ENCODE assay signal across 19 cellular contexts in genomic region chr4:159425749-159426376, GRCh38.
DNase-seq lines count a peak whose midpoint lies in the region; ATAC-seq and TF ChIP-seq lines count a peak whose summit lies in the region.
"Had no signal": no experiment of that assay in that cellular context is flagged by ENCODE, and none has a peak within 500 bp of the region (broad histone marks: within the 10 kb centered on the region; RNA-seq: fewer than 3 reads in every experiment).

No MANE protein-coding gene starts in this region.

- H3K9me3 ChIP-seq in HUES6 (ENCODE audit: control insufficient read depth, insufficient read depth, low read depth, low read length) (0 out of 2 replicates have a peak, but pooled peaks cover 5% of the 10 kb centered on the region), MG63 (no peaks in the 10 kb centered on the region)
- H3K9me3 ChIP-seq: SK-N-SH had no signal

- H3K79me2 ChIP-seq in GM23338 (replicated peaks; ENCODE audit: insufficient read depth), result no peaks in the 10 kb centered on the region

- no peak overlapping the region for H2AFZ ChIP-seq in GM23338

- ATAC-seq in GM23338 (peak; percentile 47), GM21825 (IDR thresholded peaks at IDR 0.05; ENCODE audit: unreplicated experiment) (no peak)
- ATAC-seq: HepG2, T-cell had no signal

- DNase-seq in GM23338 (ENCODE audit: low spot score) (no peak), OCI-M1 (lab: John Stamatoyannopoulos, UW) (peak; percentile 32), iPS-NIHi7 (ENCODE audit: extremely low spot score) (peak; percentile 34), MG63 (no peak), ACHN (no peak)
- no peak for DNase-seq in activated T-cell treated with anti-CD3 and anti-CD28 coated beads, Interleukin-2, amount 50 U/mL, for 48 hours
- DNase-seq: C1 segment of cervical spinal cord; DMS79 treated with DMSO at 0.1 percent for 48 hours; HCEC 1CT; NCI-H1417 treated with DMSO at 0.1 percent for 48 hours; NCI-H187 treated with DMSO at 0.1 percent for 48 hours; NCI-H2227 treated with DMSO at 0.1 percent for 48 hours; NK-92 treated with Interleukin-12 subunit alpha and Interleukin-12 subunit beta, amount 100 ng/mL, for 24 hours; Right ventricle myocardium superior; SK-N-SH; T-cell had no signal

- H3K9me3 Mint-ChIP-seq in GM23338, result 0 out of 3 replicates have a peak, but pooled peaks cover 6% of the 10 kb centered on the region
- H3K9me3 Mint-ChIP-seq: T-cell had no signal

- peak overlapping the region; percentile 12 for H3K9ac ChIP-seq in HUES6 (ENCODE audit: low read length)
- H3K9ac ChIP-seq: SK-N-SH had no signal

- in situ Hi-C loops in ACHN (cut with HindIII; ENCODE audit: low pct_ligation_motif_present, low pct_unique_long_range_greater_than_20kb, low sequenced_read_pairs), result no loop called here

- TF ChIP-seq CTCF in GM23338 (conservative IDR thresholded peaks at IDR 0.05; ENCODE audit: low read depth in 2 of 2), result no peak

- no peaks in the 10 kb centered on the region for H3F3A ChIP-seq in GM23338 (replicated peaks; ENCODE audit: low read depth)

- H3K27me3 ChIP-seq in GM23338 (ENCODE audit: insufficient read depth) (no peaks in the 10 kb centered on the region), HUES6 (ENCODE audit: control insufficient read depth, insufficient read depth, low read length) (no peaks in the 10 kb centered on the region), MG63 (no peaks in the 10 kb centered on the region)

- H3K4me2 ChIP-seq in GM23338, result peak overlapping the region; percentile 70
- H3K4me2 ChIP-seq: SK-N-SH had no signal

- no peaks in the 10 kb centered on the region for H3K9me2 ChIP-seq in GM23338 (ENCODE audit: insufficient read depth)
- H3K9me2 ChIP-seq: SK-N-SH had no signal

- H3K4me1 Mint-ChIP-seq in GM23338, result peaks cover 4% of the 10 kb centered on the region; the same call in 2 of the 3 replicates

- no peaks in the 10 kb centered on the region for H3K36me3 Mint-ChIP-seq in GM23338 (ENCODE audit: low read depth)
- H3K36me3 Mint-ChIP-seq: T-cell had no signal

- peak overlapping the region; percentile 34; the same call in 1 of the 2 replicates for H3K4me3 ChIP-seq in GM23338
- peak overlapping the region; percentile 39; the same call in 1 of the 2 replicates for H3K4me3 ChIP-seq in HUES6 (ENCODE audit: low read depth, low read length)
- H3K4me3 ChIP-seq in MG63, result no peak overlapping the region

- peak overlapping the region; percentile 59; the same call in 1 of the 2 replicates for H3K27ac Mint-ChIP-seq in GM23338
- H3K27ac Mint-ChIP-seq: T-cell had no signal

- peaks cover 19% of the 10 kb centered on the region for H3K4me1 ChIP-seq in GM23338 (ENCODE audit: insufficient read depth)
- peaks cover 24% of the 10 kb centered on the region for H3K4me1 ChIP-seq in HUES6 (ENCODE audit: control insufficient read depth, insufficient read depth, low read length)

- H3K27ac ChIP-seq in GM23338 (ENCODE audit: low read depth) (peak overlapping the region; percentile 46; the same call in 1 of the 2 replicates), HUES6 (ENCODE audit: low read depth, low read length) (peak overlapping the region; percentile 59; the same call in 1 of the 2 replicates)

- peaks cover 2% of the 10 kb centered on the region for H3K27me3 Mint-ChIP-seq in GM23338 (ENCODE audit: insufficient read depth, low read depth, poor library complexity)
- H3K27me3 Mint-ChIP-seq: T-cell had no signal

- H3K4me3 Mint-ChIP-seq in GM23338, result peak overlapping the region; percentile 9; the same call in 1 of the 3 replicates
- H3K4me3 Mint-ChIP-seq: T-cell had no signal

- no peaks in the 10 kb centered on the region for H4K20me1 ChIP-seq in GM23338 (replicated peaks; ENCODE audit: insufficient read depth)

- no peaks in the 10 kb centered on the region; the same call in 1 of the 2 replicates for H3K36me3 ChIP-seq in GM23338 (ENCODE audit: insufficient read depth)
- H3K36me3 ChIP-seq in HUES6 (ENCODE audit: control insufficient read depth, insufficient read depth, low read length), result no peaks in the 10 kb centered on the region
- H3K36me3 ChIP-seq in MG63, result no peaks in the 10 kb centered on the region

TF ChIP-seq in GM23338, 12 proteins besides CTCF, POLR2A, EP300 and RAD21:
- TF ChIP-seq CREB1 (CRISPR knock-in tag; IDR thresholded peaks at IDR 0.05; ENCODE audit: low read depth) (no peak), EZH2 (IDR thresholded peaks at IDR 0.05; ENCODE audit: low read depth, unreplicated experiment) (no peak), NANOG (IDR thresholded peaks at IDR 0.05; ENCODE audit: borderline replicate concordance) (no peak), JUNB (IDR thresholded peaks at IDR 0.05; ENCODE audit: unreplicated experiment) (no peak), EZH2phosphoT487 (IDR thresholded peaks at IDR 0.05; ENCODE audit: unreplicated experiment) (no peak), ZNF114 (CRISPR knock-in tag; IDR thresholded peaks at IDR 0.05) (no peak), ETS1 (IDR thresholded peaks at IDR 0.05) (no peak)

Comparison
In these comparisons a context has a peak if more than half of its experiments do, and no peak if none do; other contexts are left out.
1. DNase-seq: peak in OCI-M1 (single experiment) and iPS-NIHi7 (single experiment); none in GM23338 (single experiment), MG63 (single experiment), ACHN (single experiment) and activated T-cell treated with anti-CD3 and anti-CD28 coated beads, Interleukin-2, amount 50 U/mL, for 48 hours (0 of 2).